8 cellular contexts compared by ENCODE assay signal in the genomic region with DNA sequence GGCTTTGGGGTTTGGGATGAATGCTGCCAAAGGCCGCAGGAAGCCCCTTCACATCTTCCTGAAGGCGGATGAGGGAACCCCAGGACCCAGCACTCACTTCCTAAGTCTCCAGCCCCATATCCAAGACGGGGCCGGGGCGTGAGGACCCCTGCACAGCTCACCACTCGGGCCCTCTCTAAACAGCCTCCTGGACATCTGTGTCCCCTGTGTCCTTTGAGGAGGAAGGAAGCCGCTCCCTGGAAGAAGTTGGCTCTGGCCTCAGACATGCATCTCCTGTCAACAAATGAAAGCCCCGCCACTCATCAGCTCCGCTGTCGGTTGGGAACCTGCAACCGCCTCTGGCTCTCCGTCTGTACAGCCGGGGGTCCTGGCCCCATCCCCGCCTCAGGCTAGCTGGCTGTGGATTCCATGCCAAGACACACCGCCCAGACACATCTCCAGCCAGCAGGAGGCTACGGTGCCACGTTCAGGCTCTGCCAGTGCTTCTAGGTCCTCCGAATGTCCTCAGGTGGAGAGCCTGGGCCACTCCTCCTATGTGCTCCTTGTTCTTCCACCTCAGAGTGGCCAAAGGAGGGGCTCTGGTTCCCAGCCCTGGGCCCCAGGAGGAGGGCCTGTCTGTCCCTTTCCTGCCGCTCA.
A peak's percentile ranks its signal among the peaks of the same experiment; 100 is the strongest.
DNase-seq lines count a peak whose midpoint lies in the region; ATAC-seq and TF ChIP-seq lines count a peak whose summit lies in the region.

No MANE protein-coding gene starts in this region.

- H3K27me3 ChIP-seq in BLaER1 treated with 17β-estradiol and CSF1 and Interleukin-3, amounts not matched to agents 10 nM and 100 nM: no peaks in the 10 kb centered on the region
- no peaks in the 10 kb centered on the region for H3K27me3 ChIP-seq in neural progenitor cell

- H3K4me3 ChIP-seq in BLaER1 treated with 17β-estradiol and CSF1 and Interleukin-3, amounts not matched to agents 10 nM and 100 nM: peak overlapping the region in 1 of 10 experiments; percentile 40; a peak in 1 of 20 replicates
- H3K4me3 ChIP-seq in epithelial cell of esophagus (ENCODE audit: low read length) (no peak overlapping the region), neural progenitor cell (no peak overlapping the region)

- no peaks in the 10 kb centered on the region for H4K20me1 ChIP-seq in BLaER1 treated with 17β-estradiol and CSF1 and Interleukin-3, amounts not matched to agents 10 nM and 100 nM
- no peaks in the 10 kb centered on the region for H4K20me1 ChIP-seq in neural progenitor cell (ENCODE audit: low read depth)

- H3K4me1 ChIP-seq in BLaER1 treated with 17β-estradiol and CSF1 and Interleukin-3, amounts not matched to agents 10 nM and 100 nM: peaks cover 32 to 74% (median 45%) of the 10 kb centered on the region in 10 experiments
- H3K4me1 ChIP-seq in neural progenitor cell: peaks cover 5% of the 10 kb centered on the region

- peaks cover 8% of the 10 kb centered on the region for H3K27me3 Mint-ChIP-seq in neural progenitor cell (ENCODE audit: insufficient read depth, low read depth)

- peak overlapping the region; percentile 57 to 78 (median 70); a peak in 20 of 22 replicates for H3K9ac ChIP-seq in BLaER1 treated with 17β-estradiol and CSF1 and Interleukin-3, amounts not matched to agents 10 nM and 100 nM
- no peak overlapping the region for H3K9ac ChIP-seq in neural progenitor cell

- H3K9me3 ChIP-seq in BLaER1 treated with 17β-estradiol and CSF1 and Interleukin-3, amounts not matched to agents 10 nM and 100 nM (replicated peaks in 1 of 11): peaks cover 0 to 15% (median 12%) of the 10 kb centered on the region in 11 experiments; a peak in 14 of 22 replicates
- no peaks in the 10 kb centered on the region for H3K9me3 ChIP-seq in neural progenitor cell (ENCODE audit: low read depth)

- ATAC-seq in HG02763 (IDR thresholded peaks at IDR 0.05; ENCODE audit: unreplicated experiment) (no peak), HG02973 (IDR thresholded peaks at IDR 0.05; ENCODE audit: unreplicated experiment) (no peak), HG03457 (IDR thresholded peaks at IDR 0.05; ENCODE audit: unreplicated experiment) (no peak)

- peaks cover 2% of the 10 kb centered on the region for H3K9me3 Mint-ChIP-seq in neural progenitor cell

- H3K27ac ChIP-seq in BLaER1 treated with 17β-estradiol and CSF1 and Interleukin-3, amounts not matched to agents 10 nM and 100 nM: peak overlapping the region; percentile 70 to 88 (median 80)
- H3K27ac ChIP-seq in neural progenitor cell: no peak overlapping the region

- H3F3A ChIP-seq in neural progenitor cell (ENCODE audit: low read depth): no peaks in the 10 kb centered on the region

- H3K27ac Mint-ChIP-seq in neural progenitor cell: peak overlapping the region; percentile 93

- no peak overlapping the region for H3K4me3 Mint-ChIP-seq in neural progenitor cell

- H3K4me2 ChIP-seq in BLaER1 treated with 17β-estradiol and CSF1 and Interleukin-3, amounts not matched to agents 10 nM and 100 nM: peak overlapping the region; percentile 68 to 98 (median 85)
- no peak overlapping the region for H3K4me2 ChIP-seq in neural progenitor cell

- TF ChIP-seq CTCF in epithelial cell of esophagus (IDR thresholded peaks at IDR 0.05; ENCODE audit: insufficient read depth, low read depth, low read length, missing control alignments): peak; percentile 58
- no peak for TF ChIP-seq CTCF in neural progenitor cell (IDR thresholded peaks at IDR 0.05)

- DNase-seq in epithelial cell of esophagus (ENCODE audit: low read depth) (peak; percentile 55), neural progenitor cell (ENCODE audit: low spot score) (no peak), kidney tubule cell (ENCODE audit: low spot score) (no peak)

- H2AFZ ChIP-seq in neural progenitor cell (replicated peaks): no peak overlapping the region

- no peaks in the 10 kb centered on the region for H3K36me3 ChIP-seq in BLaER1 treated with 17β-estradiol and CSF1 and Interleukin-3, amounts not matched to agents 10 nM and 100 nM
- no peaks in the 10 kb centered on the region for H3K36me3 ChIP-seq in neural progenitor cell

- peaks cover 17% of the 10 kb centered on the region for H3K4me1 Mint-ChIP-seq in neural progenitor cell

- H3K36me3 Mint-ChIP-seq in neural progenitor cell: no peaks in the 10 kb centered on the region

- no peaks in the 10 kb centered on the region for H3K79me2 ChIP-seq in neural progenitor cell (ENCODE audit: low read depth)

TF ChIP-seq in PFSK-1, 5 proteins besides CTCF, POLR2A, EP300 and RAD21:
- TF ChIP-seq TAF1 (IDR thresholded peaks at IDR 0.05; ENCODE audit: borderline replicate concordance, insufficient read depth, low read length) (no peak), POLR2AphosphoS5 (IDR thresholded peaks at IDR 0.05; ENCODE audit: low read depth, low read length) (no peak), SIN3A (IDR thresholded peaks at IDR 0.05; ENCODE audit: borderline replicate concordance, insufficient read depth, low read length) (no peak), FOXP2 (optimal IDR thresholded peaks at IDR 0.05; ENCODE audit: borderline replicate concordance, extremely low read depth, extremely low read length, insufficient read depth) (peak; percentile 29), REST (IDR thresholded peaks at IDR 0.05; ENCODE audit: insufficient read depth in 1 of 2, low read depth in 2 of 2, low read length in 2 of 2) (no peak)
